In genomic region chr11:27506200-27507182, GRCh38 we compare ENCODE assay signal across 1 cellular context.
TF ChIP-seq lines count a peak whose summit lies in the region.

LIN7C (minus strand) TSS chr11:27506769; CDS start chr11:27506752, 17 bp downstream.

TF ChIP-seq in GM12878, 131 proteins besides CTCF, POLR2A, EP300 and RAD21 (continued from another document and continues in another):
- TF ChIP-seq PRDM15 (CRISPR knock-in tag; IDR thresholded peaks at IDR 0.05) (no peak), BCL11A (IDR thresholded peaks at IDR 0.05; ENCODE audit: low read depth, low read length) (0 out of 2 replicates have a peak, but pooled peaks have one; percentile 5), MEF2A (IDR thresholded peaks at IDR 0.05; ENCODE audit: insufficient read depth, low read depth, low read length) (no peak), CREB1 (IDR thresholded peaks at IDR 0.05; ENCODE audit: low read depth) (peak; percentile 94), MYB (IDR thresholded peaks at IDR 0.05; ENCODE audit: borderline replicate concordance, low read depth, low read length) (peak; percentile 38; the same call in 1 of the 2 replicates), CEBPZ (IDR thresholded peaks at IDR 0.05; ENCODE audit: low read depth, low read length) (no peak), MYC (IDR thresholded peaks at IDR 0.05; ENCODE audit: insufficient read depth, insufficient read length, insufficient replicate concordance, low read length, severe bottlenecking) (no peak), ZBTB40 (IDR thresholded peaks at IDR 0.05; ENCODE audit: borderline replicate concordance) (peak; percentile 85), ASH2L (IDR thresholded peaks at IDR 0.05; ENCODE audit: borderline replicate concordance, low read depth) (no peak), CBFB (IDR thresholded peaks at IDR 0.05; ENCODE audit: low read depth) (peak; percentile 97), ZNF592 (IDR thresholded peaks at IDR 0.05) (0 out of 2 replicates have a peak, but pooled peaks have one; percentile 42), SREBF2 (IDR thresholded peaks at IDR 0.05; ENCODE audit: low read length) (no peak), BCL3 (IDR thresholded peaks at IDR 0.05; ENCODE audit: borderline replicate concordance, insufficient read depth, low read depth, low read length, poor library complexity, severe bottlenecking) (no peak), NKRF (conservative IDR thresholded peaks at IDR 0.05) (peak; percentile 46; the same call in 1 of the 2 replicates), IKZF1 (conservative IDR thresholded peaks at IDR 0.05) (peak; percentile 74), IRF5 (IDR thresholded peaks at IDR 0.05; ENCODE audit: borderline replicate concordance) (peak; percentile 76), HSF1 (IDR thresholded peaks at IDR 0.05; ENCODE audit: low read depth, low read length) (no peak), FOXK2 (IDR thresholded peaks at IDR 0.05) (no peak), PAX8 (IDR thresholded peaks at IDR 0.05) (no peak), ZNF207 (IDR thresholded peaks at IDR 0.05; ENCODE audit: borderline replicate concordance) (no peak), BMI1 (IDR thresholded peaks at IDR 0.05; ENCODE audit: borderline replicate concordance) (no peak), MEF2B (IDR thresholded peaks at IDR 0.05; ENCODE audit: partially characterized antibody, poor library complexity, severe bottlenecking) (peak; percentile 14), ATF3 (IDR thresholded peaks at IDR 0.05; ENCODE audit: borderline replicate concordance, extremely low read depth, low read depth, low read length) (no peak), CBX5 (IDR thresholded peaks at IDR 0.05; ENCODE audit: low read depth) (peak; percentile 80; the same call in 1 of the 2 replicates), PBX3 (IDR thresholded peaks at IDR 0.05; ENCODE audit: insufficient replicate concordance, low read depth, low read length) (peak; percentile 1), JUNB (IDR thresholded peaks at IDR 0.05) (no peak), BHLHE40 (IDR thresholded peaks at IDR 0.05; ENCODE audit: borderline replicate concordance in 1 of 2, low read depth in 2 of 2, low read length in 1 of 2) (peak; percentile 10 to 69; a peak in 2 of 4 replicates), YY1 (IDR thresholded peaks at IDR 0.05; ENCODE audit: low read depth, low read length) (peak; percentile 98), BRCA1 (IDR thresholded peaks at IDR 0.05; ENCODE audit: low read depth, low read length) (peak; percentile 89)
